14 cellular contexts compared by ENCODE assay signal in genomic region chr12:116604883-116605641, GRCh38. TPM values are rescaled to one million over a fixed set of nuclear protein-coding genes. Genes with fewer than 3 reads are reported as not detected.
A peak's percentile ranks its signal among the peaks of the same experiment; 100 is the strongest.
DNase-seq lines count a peak whose midpoint lies in the region; ATAC-seq, FAIRE-seq and TF ChIP-seq lines count a peak whose summit lies in the region.
"Had no signal": no experiment of that assay in that cellular context is flagged by ENCODE, and none has a peak within 500 bp of the region (broad histone marks: within the 10 kb centered on the region; RNA-seq: fewer than 3 reads in every experiment).

No MANE protein-coding gene starts in this region.

- H3K79me1 ChIP-seq in IMR-90 (ENCODE audit: low read depth in 1 of 2, low read length in 2 of 2), result no peaks in the 10 kb centered on the region

- H3K27me3 ChIP-seq in IMR-90 (ENCODE audit: control insufficient read depth, insufficient read depth, low read length) (peaks cover 2% of the 10 kb centered on the region; the same call in 1 of the 2 replicates), stomach (no peaks in the 10 kb centered on the region)
- no peaks in the 10 kb centered on the region for H3K27me3 ChIP-seq in naive thymus-derived CD4-positive, alpha-beta T cell (ENCODE audit: control insufficient read depth in 2 of 2, insufficient read depth in 2 of 2, low read length in 2 of 2)

- H4K91ac ChIP-seq in IMR-90 (ENCODE audit: insufficient read depth, low read depth, low read length), result no peak overlapping the region

- H3K36me3 Mint-ChIP-seq in brain, result peaks cover 4% of the 10 kb centered on the region
- H3K36me3 Mint-ChIP-seq in naive thymus-derived CD4-positive, alpha-beta T cell, result peaks cover 0 to 2% (median 0%) of the 10 kb centered on the region in 5 donors
- H3K36me3 Mint-ChIP-seq: CD8-positive, alpha-beta T cell had no signal

- no peak overlapping the region for H3K18ac ChIP-seq in IMR-90 (ENCODE audit: low read depth, low read length)

- H2AFZ ChIP-seq in IMR-90 (replicated peaks; ENCODE audit: low read length, poor library complexity), result peak overlapping the region; percentile 60

- no peak overlapping the region for H3K23ac ChIP-seq in IMR-90 (ENCODE audit: low read depth, low read length)

- H3K4me3 ChIP-seq in IMR-90 (ENCODE audit: insufficient read depth, low read depth, low read length) (no peak overlapping the region), stomach (no peak overlapping the region)
- H3K4me3 ChIP-seq in naive thymus-derived CD4-positive, alpha-beta T cell (ENCODE audit: low read length), result no peak overlapping the region

- no peak overlapping the region; the same call in 1 of the 2 replicates for H3K4me2 ChIP-seq in IMR-90 (ENCODE audit: low read depth, low read length)

- CTCF ChIA-PET in IMR-90 (lab: Yijun Ruan, JAX), result interaction anchor here (0.7 to 1.0 kb wide), 2 partner anchors 53 to 590 kb away, joined by 3 read pairs; no protein-coding TSS in a partner anchor
- CTCF ChIA-PET in naive thymus-derived CD4-positive, alpha-beta T cell (lab: Charles Lee), result interaction anchor here (0.6 to 0.9 kb wide), 2 partner anchors 210 to 607 kb away, joined by 3 to 4 read pairs; no protein-coding TSS in a partner anchor

- TF ChIP-seq CTCF in IMR-90 (conservative IDR thresholded peaks at IDR 0.05; ENCODE audit: low read depth, low read length), result no peak
- no peak for TF ChIP-seq CTCF in brain (conservative IDR thresholded peaks at IDR 0.05)
- TF ChIP-seq CTCF in stomach (IDR thresholded peaks at IDR 0.05), result no peak

- ATAC-seq in IMR-90 (ENCODE audit: low read depth) (peak; percentile 37; the same call in 1 of the 2 replicates), GM18502 (IDR thresholded peaks at IDR 0.05; ENCODE audit: poor library complexity, unreplicated experiment) (no peak)
- peak; percentile 42 for ATAC-seq in naive thymus-derived CD4-positive, alpha-beta T cell
- ATAC-seq: CD8-positive, alpha-beta T cell; esophagus mucosa; right cardiac atrium had no signal

- H3K56ac ChIP-seq in IMR-90 (ENCODE audit: extremely low read depth, insufficient read depth, low read length), result no peak overlapping the region

- no peak overlapping the region for H3K4ac ChIP-seq in IMR-90 (ENCODE audit: low read depth, low read length)

- H3K27ac Mint-ChIP-seq in brain, result peak overlapping the region in 3 of 5 experiments; percentile 4 to 96 (median 58)
- peak overlapping the region in 2 of 9 donors; percentile 34 to 54 for H3K27ac Mint-ChIP-seq in naive thymus-derived CD4-positive, alpha-beta T cell
- H3K27ac Mint-ChIP-seq: activated CD4-positive, alpha-beta memory T cell treated with anti-CD3 and anti-CD28 coated beads, Interleukin-2, amount 10 ng/mL, durations not matched to agents 7 days and 5 days; CD8-positive, alpha-beta T cell had no signal

- peaks cover 33% of the 10 kb centered on the region for H3K4me1 Mint-ChIP-seq in brain
- H3K4me1 Mint-ChIP-seq in naive thymus-derived CD4-positive, alpha-beta T cell, result peaks cover 0 to 21% (median under 1%) of the 10 kb centered on the region in 7 donors

- DNase-seq in AG20443 (ENCODE audit: low spot score) (peak; percentile 71), IMR-90 (no peak), stomach (no peak), RCC 7860 (ENCODE audit: low spot score) (no peak)
- no peak for DNase-seq in naive thymus-derived CD4-positive, alpha-beta T cell
- DNase-seq in activated CD4-positive, alpha-beta T cell treated with anti-CD3 and anti-CD28 coated beads, Interleukin-2, amount 50 U/mL, for 4 hours, result no peak
- DNase-seq: activated CD4-positive, alpha-beta memory T cell treated with anti-CD3 and anti-CD28 coated beads, Interleukin-2, amount 10 ng/mL, durations not matched to agents 7 days and 5 days; CD8-positive, alpha-beta T cell; GOT3; NCI-H2081; right cardiac atrium had no signal

- no peak overlapping the region for H4K5ac ChIP-seq in IMR-90 (ENCODE audit: low read depth, low read length)

- TF ChIP-seq RAD21 in IMR-90 (IDR thresholded peaks at IDR 0.05; ENCODE audit: low read length), result no peak

- H3K14ac ChIP-seq in IMR-90 (replicated peaks; ENCODE audit: low read depth, low read length), result no peak overlapping the region

- in situ Hi-C loops in IMR-90 (cut with MboI; ENCODE audit: low sequenced_read_pairs), result no loop called here

- peaks cover 10% of the 10 kb centered on the region for H3K27me3 Mint-ChIP-seq in brain
- H3K27me3 Mint-ChIP-seq in naive thymus-derived CD4-positive, alpha-beta T cell, result peaks cover 0 to 11% (median 0%) of the 10 kb centered on the region in 5 donors

- no peak overlapping the region for H2BK5ac ChIP-seq in IMR-90 (ENCODE audit: low read depth, low read length, poor library complexity, severe bottlenecking)

- peaks cover 5% of the 10 kb centered on the region for H3K4me1 ChIP-seq in IMR-90 (ENCODE audit: control insufficient read depth, insufficient read depth, low read length)
- no peaks in the 10 kb centered on the region for H3K4me1 ChIP-seq in naive thymus-derived CD4-positive, alpha-beta T cell (ENCODE audit: control insufficient read depth in 2 of 2, insufficient read depth in 2 of 2, low read length in 2 of 2)
- peaks cover 0 to 19% (median 6%) of the 10 kb centered on the region in 4 donors for H3K4me1 ChIP-seq in stomach

- H2BK15ac ChIP-seq in IMR-90 (ENCODE audit: low read depth, low read length), result no peak overlapping the region

- peak overlapping the region in 2 of 5 experiments; percentile 35 to 48 for H3K4me3 Mint-ChIP-seq in brain
- no peak overlapping the region for H3K4me3 Mint-ChIP-seq in naive thymus-derived CD4-positive, alpha-beta T cell
- H3K4me3 Mint-ChIP-seq: activated CD4-positive, alpha-beta memory T cell treated with anti-CD3 and anti-CD28 coated beads, Interleukin-2, amount 10 ng/mL, durations not matched to agents 7 days and 5 days; CD8-positive, alpha-beta T cell had no signal

- H2AK5ac ChIP-seq in IMR-90 (ENCODE audit: low read depth, low read length), result no peak overlapping the region

- no peak overlapping the region for H3K9ac ChIP-seq in IMR-90 (ENCODE audit: low read depth, low read length)

- TF ChIP-seq EP300 in stomach (IDR thresholded peaks at IDR 0.05), result no peak

- dilution Hi-C loops in IMR-90 (cut with HindIII; ENCODE audit: low sequenced_read_pairs, unreplicated experiment), result no loop called here

- H3K9me3 ChIP-seq in IMR-90 (ENCODE audit: control insufficient read depth, insufficient read depth, low read length) (no peaks in the 10 kb centered on the region), stomach (no peaks in the 10 kb centered on the region)
- no peaks in the 10 kb centered on the region for H3K9me3 ChIP-seq in naive thymus-derived CD4-positive, alpha-beta T cell (ENCODE audit: control insufficient read depth in 2 of 3, low read length in 3 of 3)

- TF ChIP-seq POLR2A in IMR-90 (IDR thresholded peaks at IDR 0.05; ENCODE audit: low read depth, low read length) (no peak), stomach (IDR thresholded peaks at IDR 0.05) (no peak)

- H2BK20ac ChIP-seq in IMR-90 (ENCODE audit: low read depth, low read length), result no peak overlapping the region

- H3K27ac ChIP-seq in IMR-90 (ENCODE audit: insufficient read depth, low read length) (no peak overlapping the region), stomach (no peak overlapping the region)
- no peak overlapping the region for H3K27ac ChIP-seq in naive thymus-derived CD4-positive, alpha-beta T cell (ENCODE audit: low read depth, low read length)

- H3K36me3 ChIP-seq in IMR-90 (ENCODE audit: control insufficient read depth, insufficient read depth, low read length) (no peaks in the 10 kb centered on the region), stomach (no peaks in the 10 kb centered on the region)
- H3K36me3 ChIP-seq in naive thymus-derived CD4-positive, alpha-beta T cell (ENCODE audit: control insufficient read depth in 2 of 3, insufficient read depth in 3 of 3, low read length in 3 of 3), result no peaks in the 10 kb centered on the region

- no peak overlapping the region for H2AK9ac ChIP-seq in IMR-90 (replicated peaks; ENCODE audit: low read depth, low read length, poor library complexity)

- peaks cover 4 to 27% (median 19%) of the 10 kb centered on the region in 5 experiments for H3K9me3 Mint-ChIP-seq in brain
- H3K9me3 Mint-ChIP-seq in naive thymus-derived CD4-positive, alpha-beta T cell, result peaks cover 0 to 2% (median 0%) of the 10 kb centered on the region in 11 donors
- H3K9me3 Mint-ChIP-seq: activated CD4-positive, alpha-beta memory T cell treated with anti-CD3 and anti-CD28 coated beads, Interleukin-2, amount 10 ng/mL, durations not matched to agents 7 days and 5 days; CD8-positive, alpha-beta T cell had no signal

- no TSS peak for BruUV-seq in IMR-90 (replicated peaks; lab: Mats Ljungman, UMichigan)

- no peak overlapping the region for H2BK120ac ChIP-seq in IMR-90 (ENCODE audit: low read depth, low read length)

- POLR2A ChIA-PET in IMR-90 (lab: Charles Lee; ENCODE audit: unreplicated experiment), result no interaction called here
- POLR2A ChIA-PET in naive thymus-derived CD4-positive, alpha-beta T cell (lab: Charles Lee), result no interaction called here

- WGBS in IMR-90 (ENCODE audit: extremely low coverage in 2 of 2, insufficient read length in 1 of 2), 2 experiments, result 48% methylated on average over 7 of the region's 22 CpGs; no CpG with 5 or more reads in 1 of the 2 experiments
- WGBS in stomach, 5 donors, result 62 to 77% (median 74%) methylated on average over 22 of the region's 22 CpGs

- intact Hi-C loops in IMR-90 (cut with micrococcal nuclease) (loop anchor here (5.0 kb wide), 1 partner anchor 593 kb away; no protein-coding TSS in a partner anchor), stomach (cut with DNase I; ENCODE audit: low total_unique reads) (loop anchor here (5.0 kb wide), 1 partner anchor 328 kb away; the partner anchor contains the start of gene MED13L)
- intact Hi-C loops in naive thymus-derived CD4-positive, alpha-beta T cell (cut with micrococcal nuclease), result loop anchor here in 1 of 2 donors (5.0 kb wide), 1 partner anchor 588 kb away; no protein-coding TSS in a partner anchor

- no peak for FAIRE-seq in RCC 7860 (lab: Jason Lieb, UNC)

- H4K20me1 ChIP-seq in IMR-90 (ENCODE audit: insufficient read depth, low read length), result no peaks in the 10 kb centered on the region

- H3K9me1 ChIP-seq in IMR-90 (ENCODE audit: insufficient read depth, low read length), result 0 out of 2 replicates have a peak, but pooled peaks cover 5% of the 10 kb centered on the region

- H4K8ac ChIP-seq in IMR-90 (ENCODE audit: low read depth in 2 of 2, low read length in 2 of 2), result no peak overlapping the region

RNA-seq across cellular contexts. Expression of gene MAP1LC3B2, which starts 45.9 kb away (rescaled TPM):
- total RNA-seq in IMR-90 (2012; rRNA removed) (0.28 TPM in 1 of 2 replicates, not detected in the other), stomach (10 to 100 TPM in 1 of 5 donors, 1 to 10 TPM in 3, not detected in 1; 1.3 to 16.9 (median 3.4) TPM)
- polyA plus RNA-seq in IMR-90 (2012; rRNA removed) (1.4 TPM in 2 replicates), brain (ENCODE audit: insufficient read depth, low read depth, low replicate concordance) (4.2 TPM), stomach (1 to 10 TPM in 2 of 3 donors, not detected in 1; 1.9 to 2.4 TPM)
- polyA plus RNA-seq in IMR-90 (2012; cell fraction: cytosol; rRNA removed), result 0.55 and 0.97 TPM in 2 replicates
- 0.26 and 1.5 TPM in 2 replicates for polyA plus RNA-seq in IMR-90 (2012; cell fraction: nucleus; rRNA removed; ENCODE audit: low replicate concordance)
- 1 to 10 TPM in 3 of 5 experiments, under 1 TPM in 2; 0.48 to 6.6 (median 1.5) TPM for total RNA-seq in naive thymus-derived CD4-positive, alpha-beta T cell
- polyA plus RNA-seq in naive thymus-derived CD4-positive, alpha-beta T cell, result 1 to 10 TPM; 4.4 to 5.9 TPM
